Comparison of ENCODE assay signal across 1 cellular context in the genomic region with DNA sequence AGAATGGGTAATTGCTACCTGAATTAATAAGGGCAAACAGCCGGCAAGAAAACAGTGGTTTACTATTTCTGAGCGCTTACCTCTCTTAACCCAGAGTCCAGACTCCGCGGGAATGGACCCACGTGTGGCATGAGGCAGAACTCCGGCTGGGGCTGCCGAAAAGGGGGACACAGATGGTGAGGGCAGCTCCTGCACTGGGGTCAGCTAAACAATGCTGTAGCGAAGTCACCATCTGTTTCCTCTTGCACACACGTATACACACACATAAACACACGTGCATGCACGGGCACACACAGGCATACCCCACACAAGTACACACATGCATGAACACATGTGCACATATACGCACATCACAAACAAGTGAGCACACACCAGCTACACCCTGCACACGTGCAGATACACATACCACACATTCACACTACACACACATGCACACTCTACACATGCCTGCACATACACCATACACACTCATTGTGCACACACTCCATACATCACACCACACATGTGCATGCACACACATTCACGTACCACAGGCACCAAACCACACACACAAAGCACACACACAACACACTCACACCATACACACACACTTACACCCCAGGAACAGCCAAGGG.
TF ChIP-seq lines count a peak whose summit lies in the region.

No MANE protein-coding gene starts in this region.

TF ChIP-seq in HepG2, 621 proteins besides CTCF, POLR2A, EP300 and RAD21 (continued from another document and continues in another):
- no peak for TF ChIP-seq ZNF672 (CRISPR knock-in tag; IDR thresholded peaks at IDR 0.05)
- no peak for TF ChIP-seq TEAD3 (CRISPR knock-in tag; optimal IDR thresholded peaks at IDR 0.05; ENCODE audit: borderline replicate concordance)
- TF ChIP-seq, protein P1, sequence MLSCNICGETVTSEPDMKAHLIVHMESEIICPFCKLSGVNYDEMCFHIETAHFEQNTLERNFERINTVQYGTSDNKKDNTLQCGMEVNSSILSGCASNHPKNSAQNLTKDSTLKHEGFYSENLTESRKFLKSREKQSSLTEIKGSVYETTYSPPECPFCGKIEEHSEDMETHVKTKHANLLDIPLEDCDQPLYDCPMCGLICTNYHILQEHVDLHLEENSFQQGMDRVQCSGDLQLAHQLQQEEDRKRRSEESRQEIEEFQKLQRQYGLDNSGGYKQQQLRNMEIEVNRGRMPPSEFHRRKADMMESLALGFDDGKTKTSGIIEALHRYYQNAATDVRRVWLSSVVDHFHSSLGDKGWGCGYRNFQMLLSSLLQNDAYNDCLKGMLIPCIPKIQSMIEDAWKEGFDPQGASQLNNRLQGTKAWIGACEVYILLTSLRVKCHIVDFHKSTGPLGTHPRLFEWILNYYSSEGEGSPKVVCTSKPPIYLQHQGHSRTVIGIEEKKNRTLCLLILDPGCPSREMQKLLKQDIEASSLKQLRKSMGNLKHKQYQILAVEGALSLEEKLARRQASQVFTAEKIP (CRISPR knock-in tag; IDR thresholded peaks at IDR 0.05; ENCODE audit: borderline replicate concordance), result no peak
- TF ChIP-seq, protein P2, sequence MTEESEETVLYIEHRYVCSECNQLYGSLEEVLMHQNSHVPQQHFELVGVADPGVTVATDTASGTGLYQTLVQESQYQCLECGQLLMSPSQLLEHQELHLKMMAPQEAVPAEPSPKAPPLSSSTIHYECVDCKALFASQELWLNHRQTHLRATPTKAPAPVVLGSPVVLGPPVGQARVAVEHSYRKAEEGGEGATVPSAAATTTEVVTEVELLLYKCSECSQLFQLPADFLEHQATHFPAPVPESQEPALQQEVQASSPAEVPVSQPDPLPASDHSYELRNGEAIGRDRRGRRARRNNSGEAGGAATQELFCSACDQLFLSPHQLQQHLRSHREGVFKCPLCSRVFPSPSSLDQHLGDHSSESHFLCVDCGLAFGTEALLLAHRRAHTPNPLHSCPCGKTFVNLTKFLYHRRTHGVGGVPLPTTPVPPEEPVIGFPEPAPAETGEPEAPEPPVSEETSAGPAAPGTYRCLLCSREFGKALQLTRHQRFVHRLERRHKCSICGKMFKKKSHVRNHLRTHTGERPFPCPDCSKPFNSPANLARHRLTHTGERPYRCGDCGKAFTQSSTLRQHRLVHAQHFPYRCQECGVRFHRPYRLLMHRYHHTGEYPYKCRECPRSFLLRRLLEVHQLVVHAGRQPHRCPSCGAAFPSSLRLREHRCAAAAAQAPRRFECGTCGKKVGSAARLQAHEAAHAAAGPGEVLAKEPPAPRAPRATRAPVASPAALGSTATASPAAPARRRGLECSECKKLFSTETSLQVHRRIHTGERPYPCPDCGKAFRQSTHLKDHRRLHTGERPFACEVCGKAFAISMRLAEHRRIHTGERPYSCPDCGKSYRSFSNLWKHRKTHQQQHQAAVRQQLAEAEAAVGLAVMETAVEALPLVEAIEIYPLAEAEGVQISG (CRISPR knock-in tag; IDR thresholded peaks at IDR 0.05), result no peak
- TF ChIP-seq SSRP1 (CRISPR knock-in tag; IDR thresholded peaks at IDR 0.05), result no peak
- no peak for TF ChIP-seq SNAI1 (CRISPR knock-in tag; IDR thresholded peaks at IDR 0.05; ENCODE audit: borderline replicate concordance)
- no peak for TF ChIP-seq CREB1 (IDR thresholded peaks at IDR 0.05)
- TF ChIP-seq CREB1 (CRISPR knock-in tag; IDR thresholded peaks at IDR 0.05), result no peak
- no peak for TF ChIP-seq MTA1 (CRISPR knock-in tag; IDR thresholded peaks at IDR 0.05; ENCODE audit: borderline replicate concordance)
- no peak for TF ChIP-seq XBP1 (CRISPR knock-in tag; IDR thresholded peaks at IDR 0.05)
- TF ChIP-seq ZNF318 (CRISPR knock-in tag; IDR thresholded peaks at IDR 0.05), result no peak
- TF ChIP-seq NBN (conservative IDR thresholded peaks at IDR 0.05), result no peak
- TF ChIP-seq PCBP2 (optimal IDR thresholded peaks at IDR 0.05; ENCODE audit: low read depth, low read length, poor library complexity, severe bottlenecking), result no peak
- no peak for TF ChIP-seq TFAP4 (IDR thresholded peaks at IDR 0.05; ENCODE audit: borderline replicate concordance, low read depth)
- TF ChIP-seq, protein P3, sequence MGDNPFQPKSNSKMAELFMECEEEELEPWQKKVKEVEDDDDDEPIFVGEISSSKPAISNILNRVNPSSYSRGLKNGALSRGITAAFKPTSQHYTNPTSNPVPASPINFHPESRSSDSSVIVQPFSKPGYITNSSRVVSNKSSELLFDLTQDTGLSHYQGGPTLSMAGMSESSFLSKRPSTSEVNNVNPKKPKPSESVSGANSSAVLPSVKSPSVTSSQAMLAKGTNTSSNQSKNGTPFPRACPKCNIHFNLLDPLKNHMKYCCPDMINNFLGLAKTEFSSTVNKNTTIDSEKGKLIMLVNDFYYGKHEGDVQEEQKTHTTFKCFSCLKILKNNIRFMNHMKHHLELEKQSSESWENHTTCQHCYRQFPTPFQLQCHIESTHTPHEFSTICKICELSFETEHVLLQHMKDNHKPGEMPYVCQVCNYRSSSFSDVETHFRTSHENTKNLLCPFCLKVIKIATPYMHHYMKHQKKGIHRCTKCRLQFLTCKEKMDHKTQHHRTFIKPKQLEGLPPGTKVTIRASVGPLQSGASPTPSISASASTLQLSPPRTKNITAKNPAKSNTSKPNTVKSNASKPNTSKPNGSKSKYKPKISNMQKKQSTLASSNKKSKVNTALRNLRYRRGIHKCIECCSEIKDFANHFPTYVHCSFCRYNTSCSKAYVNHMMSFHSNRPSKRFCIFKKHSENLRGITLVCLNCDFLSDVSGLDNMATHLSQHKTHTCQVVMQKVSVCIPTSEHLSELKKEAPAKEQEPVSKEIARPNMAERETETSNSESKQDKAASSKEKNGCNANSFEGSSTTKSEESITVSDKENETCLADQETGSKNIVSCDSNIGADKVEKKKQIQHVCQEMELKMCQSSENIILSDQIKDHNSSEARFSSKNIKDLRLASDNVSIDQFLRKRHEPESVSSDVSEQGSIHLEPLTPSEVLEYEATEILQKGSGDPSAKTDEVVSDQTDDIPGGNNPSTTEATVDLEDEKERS (CRISPR knock-in tag; IDR thresholded peaks at IDR 0.05), result no peak
- no peak for TF ChIP-seq PAWR (CRISPR knock-in tag; IDR thresholded peaks at IDR 0.05; ENCODE audit: borderline replicate concordance)
- TF ChIP-seq MBNL3 (CRISPR knock-in tag; conservative IDR thresholded peaks at IDR 0.05), result no peak
- TF ChIP-seq ZNF670 (CRISPR knock-in tag; IDR thresholded peaks at IDR 0.05; ENCODE audit: borderline replicate concordance), result no peak
- TF ChIP-seq KLF15 (CRISPR knock-in tag; IDR thresholded peaks at IDR 0.05; ENCODE audit: borderline replicate concordance), result no peak
- no peak for TF ChIP-seq CSRNP1 (CRISPR knock-in tag; IDR thresholded peaks at IDR 0.05)
- TF ChIP-seq, protein P4, sequence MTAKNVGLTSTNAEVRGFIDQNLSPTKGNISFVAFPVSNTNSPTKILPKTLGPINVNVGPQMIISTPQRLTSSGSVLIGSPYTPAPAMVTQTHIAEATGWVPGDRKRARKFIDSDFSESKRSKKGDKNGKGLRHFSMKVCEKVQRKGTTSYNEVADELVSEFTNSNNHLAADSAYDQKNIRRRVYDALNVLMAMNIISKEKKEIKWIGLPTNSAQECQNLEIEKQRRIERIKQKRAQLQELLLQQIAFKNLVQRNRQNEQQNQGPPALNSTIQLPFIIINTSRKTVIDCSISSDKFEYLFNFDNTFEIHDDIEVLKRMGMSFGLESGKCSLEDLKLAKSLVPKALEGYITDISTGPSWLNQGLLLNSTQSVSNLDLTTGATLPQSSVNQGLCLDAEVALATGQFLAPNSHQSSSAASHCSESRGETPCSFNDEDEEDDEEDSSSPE (CRISPR knock-in tag; IDR thresholded peaks at IDR 0.05), result no peak
- TF ChIP-seq UBTF (CRISPR knock-in tag; IDR thresholded peaks at IDR 0.05), result no peak
- TF ChIP-seq PHB2 (IDR thresholded peaks at IDR 0.05; ENCODE audit: partially characterized antibody), result no peak
- no peak for TF ChIP-seq TOE1 (CRISPR knock-in tag; IDR thresholded peaks at IDR 0.05)
